In the genomic region with DNA sequence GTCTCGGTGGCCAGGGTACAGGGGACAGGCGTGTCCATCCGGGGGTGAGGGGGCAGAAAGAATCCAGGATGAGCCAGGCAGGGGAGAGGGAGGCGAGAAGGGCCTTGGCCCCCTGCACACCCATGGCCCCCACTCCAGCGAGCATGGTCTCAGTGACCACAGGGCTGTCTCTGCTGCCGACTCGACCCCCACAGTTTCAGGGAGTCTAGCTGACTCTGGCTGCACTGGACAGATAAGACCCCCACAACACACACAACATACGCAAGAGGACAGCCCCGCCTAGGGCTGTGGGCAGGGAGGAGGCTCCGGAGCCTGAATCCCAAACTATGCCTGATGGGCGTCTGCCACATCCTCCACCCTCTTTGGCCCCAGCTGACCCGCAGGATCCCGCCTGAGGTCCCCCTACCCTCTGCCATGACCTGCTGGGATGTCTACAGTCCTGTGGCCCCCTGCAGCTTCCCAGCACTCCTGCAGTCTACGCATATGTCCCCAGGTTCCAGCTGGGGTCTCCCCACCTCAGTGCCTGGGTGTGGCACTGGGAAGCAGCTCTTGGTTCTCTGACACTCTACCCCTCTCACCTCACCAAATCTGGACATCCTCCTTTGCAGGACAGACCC, we compare ENCODE assay signal across 17 cellular contexts. TPM values are rescaled to one million over a fixed set of nuclear protein-coding genes. Genes with fewer than 3 reads are reported as not detected.
A peak's percentile ranks its signal among the peaks of the same experiment; 100 is the strongest.
DNase-seq lines count a peak whose midpoint lies in the region; ATAC-seq, FAIRE-seq and TF ChIP-seq lines count a peak whose summit lies in the region.
"Had no signal": no experiment of that assay in that cellular context is flagged by ENCODE, and none has a peak within 500 bp of the region (broad histone marks: within the 10 kb centered on the region; RNA-seq: fewer than 3 reads in every experiment).

No MANE protein-coding gene starts in this region.

- H3K9me3 ChIP-seq in left ventricle myocardium inferior (replicated peaks): no peaks in the 10 kb centered on the region
- no peaks in the 10 kb centered on the region for H3K9me3 ChIP-seq in OCI-LY1 (ENCODE audit: low read length)
- no peaks in the 10 kb centered on the region for H3K9me3 ChIP-seq in kidney (ENCODE audit: control insufficient read depth in 1 of 2, low read length in 2 of 2)
- H3K9me3 ChIP-seq in thyroid gland: no peaks in the 10 kb centered on the region

- no peak overlapping the region for H3K4me3 Mint-ChIP-seq in activated naive CD8-positive, alpha-beta T cell treated with anti-CD3 and anti-CD28 coated beads, Interleukin-2, amount 50 U/mL, for 24 hours
- H3K4me3 Mint-ChIP-seq: B cell; CD4-positive, alpha-beta T cell; GM23338; H9 had no signal

- no peaks in the 10 kb centered on the region for H3K27me3 Mint-ChIP-seq in activated naive CD8-positive, alpha-beta T cell treated with anti-CD3 and anti-CD28 coated beads, Interleukin-2, amount 50 U/mL, for 24 hours
- H3K27me3 Mint-ChIP-seq: B cell; CD4-positive, alpha-beta T cell had no signal

- intact Hi-C loops in Right ventricle myocardium inferior (cut with DNase I): no loop called here
- intact Hi-C loops in left ventricle myocardium inferior (cut with micrococcal nuclease): no loop called here
- intact Hi-C loops in kidney (cut with DNase I): no loop called here
- intact Hi-C loops in thyroid gland (cut with DNase I): no loop called here

- peak; percentile 7 for DNase-seq in Right ventricle myocardium inferior (ENCODE audit: missing footprints)
- DNase-seq in left ventricle myocardium inferior: no peak
- peak; percentile 61 for DNase-seq in kidney
- no peak for DNase-seq in thyroid gland
- no peak for DNase-seq in activated naive CD8-positive, alpha-beta T cell treated with anti-CD3 and anti-CD28 coated beads, Interleukin-2, amount 50 U/mL, for 24 hours
- DNase-seq in EL: no peak
- DNase-seq: ACHN; C1 segment of cervical spinal cord; CD4-positive, alpha-beta T cell; DMS53; H9 had no signal

- H3K9me3 Mint-ChIP-seq in activated naive CD8-positive, alpha-beta T cell treated with anti-CD3 and anti-CD28 coated beads, Interleukin-2, amount 50 U/mL, for 24 hours: no peaks in the 10 kb centered on the region
- H3K9me3 Mint-ChIP-seq: CD4-positive, alpha-beta T cell; GM23338; H9 had no signal

- no peaks in the 10 kb centered on the region for H3K9me2 ChIP-seq in OCI-LY1 (ENCODE audit: low read depth, low read length)

- no peaks in the 10 kb centered on the region for H4K20me1 ChIP-seq in OCI-LY1 (ENCODE audit: insufficient read depth, low read length)

- H3K27me3 ChIP-seq in left ventricle myocardium inferior (ENCODE audit: low read depth): no peaks in the 10 kb centered on the region
- 0 out of 2 replicates have a peak, but pooled peaks cover 2% of the 10 kb centered on the region for H3K27me3 ChIP-seq in OCI-LY1 (ENCODE audit: insufficient read depth, low read length)
- H3K27me3 ChIP-seq in thyroid gland: no peaks in the 10 kb centered on the region

- no peak for ATAC-seq in Right ventricle myocardium inferior
- ATAC-seq in activated naive CD8-positive, alpha-beta T cell treated with anti-CD3 and anti-CD28 coated beads, Interleukin-2, amount 50 U/mL, for 24 hours: no peak
- no peak for ATAC-seq in GM18505 (IDR thresholded peaks at IDR 0.05; ENCODE audit: unreplicated experiment)
- ATAC-seq: GM23338 had no signal

- H3K79me2 ChIP-seq in OCI-LY1 (ENCODE audit: insufficient read depth, low read length): no peaks in the 10 kb centered on the region

- no peaks in the 10 kb centered on the region for H3K4me1 ChIP-seq in left ventricle myocardium inferior
- peaks cover 4% of the 10 kb centered on the region for H3K4me1 ChIP-seq in OCI-LY1 (ENCODE audit: insufficient read depth, low read length, severe bottlenecking)
- no peaks in the 10 kb centered on the region for H3K4me1 ChIP-seq in kidney (ENCODE audit: control insufficient read depth in 1 of 2, insufficient read depth in 1 of 2, low read depth in 1 of 2, low read length in 2 of 2)
- peaks cover 12 to 50% of the 10 kb centered on the region in 2 donors for H3K4me1 ChIP-seq in thyroid gland

- TF ChIP-seq CTCF in left ventricle myocardium inferior (IDR thresholded peaks at IDR 0.05; ENCODE audit: borderline replicate concordance): no peak
- TF ChIP-seq CTCF in OCI-LY1 (IDR thresholded peaks at IDR 0.05; ENCODE audit: low read length): no peak
- no peak for TF ChIP-seq CTCF in kidney (IDR thresholded peaks at IDR 0.05; ENCODE audit: borderline replicate concordance, extremely low read depth, insufficient read depth)
- no peak for TF ChIP-seq CTCF in thyroid gland (IDR thresholded peaks at IDR 0.05)

- no peaks in the 10 kb centered on the region for H3F3A ChIP-seq in OCI-LY1 (ENCODE audit: insufficient read depth, low read length)

- no peaks in the 10 kb centered on the region for H3K36me3 Mint-ChIP-seq in activated naive CD8-positive, alpha-beta T cell treated with anti-CD3 and anti-CD28 coated beads, Interleukin-2, amount 50 U/mL, for 24 hours (ENCODE audit: low read depth)

- TF ChIP-seq POLR2A in thyroid gland (IDR thresholded peaks at IDR 0.05) (no peak), GM18505 (IDR thresholded peaks at IDR 0.05; ENCODE audit: borderline replicate concordance, extremely low read depth, insufficient read depth, insufficient read length) (no peak)

- H3K4me3 ChIP-seq in left ventricle myocardium inferior (no peak overlapping the region), OCI-LY1 (ENCODE audit: low read depth, low read length, poor library complexity, severe bottlenecking) (no peak overlapping the region), kidney (ENCODE audit: low read length in 2 of 2) (no peak overlapping the region), thyroid gland (replicated peaks in 1 of 3) (no peak overlapping the region)
- H3K4me3 ChIP-seq: GM23338 had no signal

- no peak overlapping the region for H3K27ac Mint-ChIP-seq in activated naive CD8-positive, alpha-beta T cell treated with anti-CD3 and anti-CD28 coated beads, Interleukin-2, amount 50 U/mL, for 24 hours
- H3K27ac Mint-ChIP-seq: B cell; CD4-positive, alpha-beta T cell; GM23338; H9 had no signal

- peak overlapping the region; percentile 14; the same call in 1 of the 2 replicates for H3K4me2 ChIP-seq in OCI-LY1 (ENCODE audit: low read length)
- H3K4me2 ChIP-seq: GM23338 had no signal

- no peak for FAIRE-seq in kidney (lab: Jason Lieb, UNC)
- FAIRE-seq: D721Med, HTR-8/SVneo had no signal

- H2AFZ ChIP-seq in OCI-LY1 (ENCODE audit: low read length): no peak overlapping the region
- H2AFZ ChIP-seq: GM23338 had no signal

- H3K36me3 ChIP-seq in left ventricle myocardium inferior (peaks cover 8% of the 10 kb centered on the region), OCI-LY1 (ENCODE audit: insufficient read depth, low read length) (no peaks in the 10 kb centered on the region), kidney (ENCODE audit: control insufficient read depth in 1 of 2, insufficient read depth in 2 of 2, low read length in 2 of 2) (no peaks in the 10 kb centered on the region), thyroid gland (peaks cover 3 to 4% of the 10 kb centered on the region in 2 donors)

- WGBS in thyroid gland, 2 donors: 85 to 86% methylated on average over 10 to 11 of the region's 14 CpGs

- H3K27ac ChIP-seq in left ventricle myocardium inferior (replicated peaks) (no peak overlapping the region), OCI-LY1 (ENCODE audit: low read depth, low read length, poor library complexity, severe bottlenecking) (no peak overlapping the region), kidney (ENCODE audit: low read depth in 2 of 2, low read length in 2 of 2) (no peak overlapping the region), thyroid gland (peak overlapping the region in 2 of 3 donors; percentile 86 to 87)

- no peaks in the 10 kb centered on the region for H3K4me1 Mint-ChIP-seq in activated naive CD8-positive, alpha-beta T cell treated with anti-CD3 and anti-CD28 coated beads, Interleukin-2, amount 50 U/mL, for 24 hours
- H3K4me1 Mint-ChIP-seq: B cell had no signal

- H3K9ac ChIP-seq in OCI-LY1 (ENCODE audit: low read length) (no peak overlapping the region; the same call in 1 of the 2 replicates), kidney (ENCODE audit: low read length in 2 of 2) (no peak overlapping the region)

RNA-seq across cellular contexts. Expression of a gene that starts 22.0 kb away (rescaled TPM):
- total RNA-seq in Right ventricle myocardium inferior: 0.73 TPM
- 4.8 TPM for total RNA-seq in left ventricle myocardium inferior
- 3.1 TPM for total RNA-seq in kidney
- polyA plus RNA-seq in kidney (ENCODE audit: insufficient read depth, low read depth, low replicate concordance): 0.58 TPM
- 1 to 10 TPM; 2.5 to 4.3 (median 3.4) TPM for total RNA-seq in thyroid gland
- total RNA-seq: B cell; CD4-positive, alpha-beta T cell had no signal

Comparison
In these comparisons a context has a peak if more than half of its experiments do, and no peak if none do; other contexts are left out.
1. DNase-seq: peak in Right ventricle myocardium inferior (single experiment) and kidney (single experiment); none in left ventricle myocardium inferior (single experiment), thyroid gland (0 of 2), activated naive CD8-positive, alpha-beta T cell treated with anti-CD3 and anti-CD28 coated beads, Interleukin-2, amount 50 U/mL, for 24 hours (single experiment) and EL (single experiment).
2. H3K27ac ChIP-seq: peak in thyroid gland (2 of 3); none in left ventricle myocardium inferior (single experiment), OCI-LY1 (single experiment) and kidney (0 of 2).